In the genomic region with DNA sequence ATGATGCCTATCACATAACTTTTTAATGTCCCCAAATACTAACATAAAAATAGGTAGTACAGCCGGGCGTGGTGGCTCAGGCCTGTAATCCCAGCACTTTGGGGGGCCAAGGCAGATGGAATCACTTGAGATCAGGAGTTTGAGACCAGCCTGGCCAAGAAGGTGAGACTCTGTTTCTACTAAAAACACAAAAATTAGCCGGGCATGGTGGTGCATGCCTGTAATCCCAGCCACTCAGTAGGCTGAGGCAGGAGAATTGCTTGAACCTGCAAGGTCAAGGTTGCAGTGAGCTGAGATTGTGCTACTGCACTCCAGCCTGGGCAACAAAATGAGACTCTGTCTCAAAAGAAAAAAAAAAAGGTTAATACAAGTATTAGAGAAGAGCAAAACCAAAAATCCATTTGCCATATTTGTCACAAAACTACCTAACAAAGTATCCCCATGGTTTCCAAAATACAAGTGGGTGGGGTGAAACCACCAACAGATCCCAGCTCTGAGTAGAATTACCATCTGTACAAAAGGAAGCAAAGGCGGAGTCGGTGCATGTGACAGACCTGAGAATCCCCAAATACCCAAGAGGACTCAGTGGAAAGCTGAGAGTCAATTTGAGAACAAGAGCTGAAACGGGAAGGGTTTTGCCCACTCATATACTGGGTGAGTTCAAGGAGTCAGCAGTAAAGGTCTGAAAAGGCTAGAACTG, we compare ENCODE assay signal across 8 cellular contexts.
A peak's percentile ranks its signal among the peaks of the same experiment; 100 is the strongest.
DNase-seq lines count a peak whose midpoint lies in the region; ATAC-seq and TF ChIP-seq lines count a peak whose summit lies in the region.

No MANE protein-coding gene starts in this region.

- H3K36me3 Mint-ChIP-seq in activated naive CD4-positive, alpha-beta T cell treated with anti-CD3 and anti-CD28 coated beads for 36 hours (ENCODE audit: low read depth), result peaks cover 6% of the 10 kb centered on the region

- peak overlapping the region; percentile 92 for H3K27ac Mint-ChIP-seq in activated naive CD4-positive, alpha-beta T cell treated with anti-CD3 and anti-CD28 coated beads for 36 hours

- intact Hi-C loops in activated naive CD4-positive, alpha-beta T cell treated with anti-CD3 and anti-CD28 coated beads for 36 hours (cut with micrococcal nuclease), result loop anchor here (1.0 to 10.0 kb wide), 7 partner anchors 33 to 1269 kb away; a partner anchor contains a TSS
- intact Hi-C loops in ovary (cut with DNase I), result no loop called here

- H3K9me3 ChIP-seq in ovary, result no peaks in the 10 kb centered on the region

- ATAC-seq in activated CD4-positive, CD25-positive, alpha-beta regulatory T cell treated with anti-CD3 and anti-CD28 coated beads, Interleukin-2, amount 50 U/mL, for 24 hours, result peak; percentile 13 to 20
- ATAC-seq in HG03066 (IDR thresholded peaks at IDR 0.05; ENCODE audit: low read depth, unreplicated experiment) (peak; percentile 26), HG03039 (IDR thresholded peaks at IDR 0.05; ENCODE audit: unreplicated experiment) (no peak)

- peaks cover 91% of the 10 kb centered on the region for H3K4me1 Mint-ChIP-seq in activated naive CD4-positive, alpha-beta T cell treated with anti-CD3 and anti-CD28 coated beads for 36 hours (ENCODE audit: low read depth)

- TF ChIP-seq POLR2A in ovary (IDR thresholded peaks at IDR 0.05), result no peak

- 88 to 90% (median 89%) methylated on average over 6 of the region's 6 CpGs for WGBS in ovary, 3 donors

- CTCF ChIA-PET in activated naive CD4-positive, alpha-beta T cell treated with anti-CD3 and anti-CD28 coated beads for 36 hours (lab: Charles Lee), result interaction anchor here (0.7 to 0.8 kb wide), 4 partner anchors 34 to 415 kb away, joined by 3 to 4 read pairs (median 4); no protein-coding TSS in a partner anchor

- H3K27me3 ChIP-seq in ovary, result no peaks in the 10 kb centered on the region

- no peak for DNase-seq in activated CD4-positive, CD25-positive, alpha-beta regulatory T cell (lab: John Stamatoyannopoulos, UW)
- DNase-seq in activated naive CD4-positive, alpha-beta T cell treated with anti-CD3 and anti-CD28 coated beads for 36 hours, result peak; percentile 89
- peak; percentile 21 for DNase-seq in stimulated activated CD8-positive, alpha-beta memory T cell treated with anti-CD3 and anti-CD28 coated beads, Interleukin-4, amount 100 ng/mL, for 24 hours (ENCODE audit: low read depth)
- DNase-seq in ovary (no peak), NCI-H510A treated with DMSO at 0.1 percent for 48 hours (lab: John Stamatoyannopoulos, UW) (no peak)

- H3K27me3 Mint-ChIP-seq in activated naive CD4-positive, alpha-beta T cell treated with anti-CD3 and anti-CD28 coated beads for 36 hours (ENCODE audit: low read depth), result no peaks in the 10 kb centered on the region

- TF ChIP-seq EP300 in ovary (IDR thresholded peaks at IDR 0.05), result no peak

- no peak overlapping the region for H3K4me3 Mint-ChIP-seq in activated naive CD4-positive, alpha-beta T cell treated with anti-CD3 and anti-CD28 coated beads for 36 hours

- H3K4me1 ChIP-seq in ovary (ENCODE audit: insufficient read depth), result no peaks in the 10 kb centered on the region

- H3K4me3 ChIP-seq in ovary, result no peak overlapping the region

- no peak overlapping the region for H3K27ac ChIP-seq in ovary

- H3K36me3 ChIP-seq in ovary, result no peaks in the 10 kb centered on the region

- H3K9me3 Mint-ChIP-seq in activated naive CD4-positive, alpha-beta T cell treated with anti-CD3 and anti-CD28 coated beads for 36 hours, result peaks cover 8% of the 10 kb centered on the region

- TF ChIP-seq CTCF in ovary (IDR thresholded peaks at IDR 0.05), result no peak

Comparison
In these comparisons a context has a peak if more than half of its experiments do, and no peak if none do; other contexts are left out.
1. DNase-seq: peak in activated naive CD4-positive, alpha-beta T cell treated with anti-CD3 and anti-CD28 coated beads for 36 hours (single experiment) and stimulated activated CD8-positive, alpha-beta memory T cell treated with anti-CD3 and anti-CD28 coated beads, Interleukin-4, amount 100 ng/mL, for 24 hours (single experiment); none in activated CD4-positive, CD25-positive, alpha-beta regulatory T cell (0 of 4), ovary (0 of 5) and NCI-H510A treated with DMSO at 0.1 percent for 48 hours (single experiment).